ENCODE assay signal across 10 cellular contexts in genomic region chr7:132575987-132576722, GRCh38. TPM values are rescaled to one million over a fixed set of nuclear protein-coding genes. Genes with fewer than 3 reads are reported as not detected.
DNase-seq lines count a peak whose midpoint lies in the region; ATAC-seq lines count a peak whose summit lies in the region.
"Had no signal": no experiment of that assay in that cellular context is flagged by ENCODE, and none has a peak within 500 bp of the region (broad histone marks: within the 10 kb centered on the region; RNA-seq: fewer than 3 reads in every experiment).

A gene with protein sequence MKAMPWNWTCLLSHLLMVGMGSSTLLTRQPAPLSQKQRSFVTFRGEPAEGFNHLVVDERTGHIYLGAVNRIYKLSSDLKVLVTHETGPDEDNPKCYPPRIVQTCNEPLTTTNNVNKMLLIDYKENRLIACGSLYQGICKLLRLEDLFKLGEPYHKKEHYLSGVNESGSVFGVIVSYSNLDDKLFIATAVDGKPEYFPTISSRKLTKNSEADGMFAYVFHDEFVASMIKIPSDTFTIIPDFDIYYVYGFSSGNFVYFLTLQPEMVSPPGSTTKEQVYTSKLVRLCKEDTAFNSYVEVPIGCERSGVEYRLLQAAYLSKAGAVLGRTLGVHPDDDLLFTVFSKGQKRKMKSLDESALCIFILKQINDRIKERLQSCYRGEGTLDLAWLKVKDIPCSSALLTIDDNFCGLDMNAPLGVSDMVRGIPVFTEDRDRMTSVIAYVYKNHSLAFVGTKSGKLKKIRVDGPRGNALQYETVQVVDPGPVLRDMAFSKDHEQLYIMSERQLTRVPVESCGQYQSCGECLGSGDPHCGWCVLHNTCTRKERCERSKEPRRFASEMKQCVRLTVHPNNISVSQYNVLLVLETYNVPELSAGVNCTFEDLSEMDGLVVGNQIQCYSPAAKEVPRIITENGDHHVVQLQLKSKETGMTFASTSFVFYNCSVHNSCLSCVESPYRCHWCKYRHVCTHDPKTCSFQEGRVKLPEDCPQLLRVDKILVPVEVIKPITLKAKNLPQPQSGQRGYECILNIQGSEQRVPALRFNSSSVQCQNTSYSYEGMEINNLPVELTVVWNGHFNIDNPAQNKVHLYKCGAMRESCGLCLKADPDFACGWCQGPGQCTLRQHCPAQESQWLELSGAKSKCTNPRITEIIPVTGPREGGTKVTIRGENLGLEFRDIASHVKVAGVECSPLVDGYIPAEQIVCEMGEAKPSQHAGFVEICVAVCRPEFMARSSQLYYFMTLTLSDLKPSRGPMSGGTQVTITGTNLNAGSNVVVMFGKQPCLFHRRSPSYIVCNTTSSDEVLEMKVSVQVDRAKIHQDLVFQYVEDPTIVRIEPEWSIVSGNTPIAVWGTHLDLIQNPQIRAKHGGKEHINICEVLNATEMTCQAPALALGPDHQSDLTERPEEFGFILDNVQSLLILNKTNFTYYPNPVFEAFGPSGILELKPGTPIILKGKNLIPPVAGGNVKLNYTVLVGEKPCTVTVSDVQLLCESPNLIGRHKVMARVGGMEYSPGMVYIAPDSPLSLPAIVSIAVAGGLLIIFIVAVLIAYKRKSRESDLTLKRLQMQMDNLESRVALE (N-terminal part only) (minus strand): TSS chr7:132576470. CDS start chr7:132508693, 67,777 bp downstream.

- intact Hi-C loops in activated CD4-positive, alpha-beta memory T cell treated with anti-CD3 and anti-CD28 coated beads for 36 hours (cut with micrococcal nuclease) = loop anchor here (5.0 kb wide), 1 partner anchor 49 kb away; no protein-coding TSS in a partner anchor
- intact Hi-C loops in left cardiac atrium (cut with DNase I) = loop anchor here (5.0 to 10.0 kb wide), 3 partner anchors 74 to 259 kb away; no protein-coding TSS in a partner anchor

- POLR2A ChIA-PET in activated CD4-positive, alpha-beta memory T cell treated with anti-CD3 and anti-CD28 coated beads for 36 hours (lab: Charles Lee) = no interaction called here

- peak; percentile 5 for DNase-seq in NCI-H1694 treated with DMSO at 0.1 percent for 48 hours (lab: John Stamatoyannopoulos, UW)
- no peak for DNase-seq in NCI-H1694 (lab: John Stamatoyannopoulos, UW)
- DNase-seq in activated CD4-positive, alpha-beta memory T cell treated with anti-CD3 and anti-CD28 coated beads for 36 hours = no peak
- peak; percentile 29 for DNase-seq in left cardiac atrium
- DNase-seq in pulmonary artery endothelial cell (ENCODE audit: low read depth, low spot score) = no peak
- DNase-seq: CD4-positive, CD25-positive, alpha-beta regulatory T cell had no signal

- no peak within 1 kb of the TSS for H3K27ac Mint-ChIP-seq in activated CD4-positive, alpha-beta memory T cell treated with anti-CD3 and anti-CD28 coated beads for 36 hours
- H3K27ac Mint-ChIP-seq: memory B cell had no signal

- peaks cover 13% of the 10 kb centered on the region for H3K4me1 Mint-ChIP-seq in activated CD4-positive, alpha-beta memory T cell treated with anti-CD3 and anti-CD28 coated beads for 36 hours (ENCODE audit: low read depth)

- H3K36me3 Mint-ChIP-seq in activated CD4-positive, alpha-beta memory T cell treated with anti-CD3 and anti-CD28 coated beads for 36 hours = no peaks in the 10 kb centered on the region
- H3K36me3 Mint-ChIP-seq: CD4-positive, CD25-positive, alpha-beta regulatory T cell; memory B cell had no signal

- H3K9me3 Mint-ChIP-seq in activated CD4-positive, alpha-beta memory T cell treated with anti-CD3 and anti-CD28 coated beads for 36 hours = no peaks in the 10 kb centered on the region
- H3K9me3 Mint-ChIP-seq: memory B cell had no signal

- ATAC-seq in left cardiac atrium (peak; percentile 30 to 35), HG02798 (IDR thresholded peaks at IDR 0.05; ENCODE audit: poor library complexity, unreplicated experiment) (no peak), HG02981 (IDR thresholded peaks at IDR 0.05; ENCODE audit: unreplicated experiment) (no peak), GM19351 (IDR thresholded peaks at IDR 0.05; ENCODE audit: unreplicated experiment) (no peak)

- peaks cover 68% of the 10 kb centered on the region for H3K27me3 Mint-ChIP-seq in activated CD4-positive, alpha-beta memory T cell treated with anti-CD3 and anti-CD28 coated beads for 36 hours

- peak within 1 kb of the TSS; percentile 38 for H3K4me3 Mint-ChIP-seq in activated CD4-positive, alpha-beta memory T cell treated with anti-CD3 and anti-CD28 coated beads for 36 hours

- CTCF ChIA-PET in activated CD4-positive, alpha-beta memory T cell treated with anti-CD3 and anti-CD28 coated beads for 36 hours (lab: Charles Lee) = interaction anchor here (6.1 kb wide), 1 partner anchor 182 kb away, joined by 95 read pairs; no protein-coding TSS in a partner anchor

RNA-seq across cellular contexts. Expression of the gene that starts here (rescaled TPM):
- under 1 TPM; 0.17 to 0.24 TPM for total RNA-seq in activated CD4-positive, alpha-beta memory T cell treated with anti-CD3 and anti-CD28 coated beads for 36 hours
- 10 to 100 TPM; 23.3 to 30.1 TPM for total RNA-seq in left cardiac atrium
- total RNA-seq in pulmonary artery endothelial cell = 12.5 and 15.5 TPM in 2 replicates

Comparison
In these comparisons a context has a peak if more than half of its experiments do, and no peak if none do; other contexts are left out.
1. RNA of the gene that starts here (total RNA-seq): 23.3 to 30.1 TPM in left cardiac atrium and 12.5 to 15.5 TPM in pulmonary artery endothelial cell; 0.17 to 0.24 TPM in activated CD4-positive, alpha-beta memory T cell treated with anti-CD3 and anti-CD28 coated beads for 36 hours; every median in the first group is over 10 times any median in the second.
2. DNase-seq: peak in NCI-H1694 treated with DMSO at 0.1 percent for 48 hours (single experiment) and left cardiac atrium (single experiment); none in NCI-H1694 (single experiment), activated CD4-positive, alpha-beta memory T cell treated with anti-CD3 and anti-CD28 coated beads for 36 hours (single experiment) and pulmonary artery endothelial cell (single experiment).
3. ATAC-seq: peak in left cardiac atrium (2 of 2); none in HG02798 (single experiment), HG02981 (single experiment) and GM19351 (single experiment).